In genomic region chr6:31541658-31542521, GRCh38 we compare ENCODE assay signal across 1 cellular context.
TF ChIP-seq lines count a peak whose summit lies in the region.

DDX39B (minus strand) TSS chr6:31542003; CDS start chr6:31540532, 1,471 bp downstream.

TF ChIP-seq in WTC11, 78 proteins besides CTCF, POLR2A, EP300 and RAD21 (continued from another document and continues in another):
- TF ChIP-seq PRDM15 (CRISPR knock-in tag; IDR thresholded peaks at IDR 0.05) (no peak), FOXP1 (CRISPR knock-in tag; IDR thresholded peaks at IDR 0.05; ENCODE audit: borderline replicate concordance) (peak; percentile 37; the same call in 1 of the 2 replicates), FOXP4 (CRISPR knock-in tag; IDR thresholded peaks at IDR 0.05) (peak; percentile 55; the same call in 1 of the 2 replicates), SOX15 (CRISPR knock-in tag; IDR thresholded peaks at IDR 0.05) (no peak), CDX4 (CRISPR knock-in tag; IDR thresholded peaks at IDR 0.05; ENCODE audit: borderline replicate concordance) (no peak), ZNF423 (CRISPR knock-in tag; IDR thresholded peaks at IDR 0.05) (no peak), E2F4 (CRISPR knock-in tag; IDR thresholded peaks at IDR 0.05; ENCODE audit: borderline replicate concordance, low read depth) (no peak), TEAD1 (CRISPR knock-in tag; IDR thresholded peaks at IDR 0.05) (0 out of 2 replicates have a peak, but pooled peaks have one; percentile 46), ZNF512 (CRISPR knock-in tag; IDR thresholded peaks at IDR 0.05; ENCODE audit: borderline replicate concordance) (no peak), ZNF425 (CRISPR knock-in tag; conservative IDR thresholded peaks at IDR 0.05) (no peak), E2F1 (CRISPR knock-in tag; IDR thresholded peaks at IDR 0.05) (no peak; the same call in 1 of the 2 replicates), E2F5 (CRISPR knock-in tag; IDR thresholded peaks at IDR 0.05) (peak; percentile 78; the same call in 1 of the 2 replicates), MAX (CRISPR knock-in tag; IDR thresholded peaks at IDR 0.05) (peak; percentile 79), STAT6 (CRISPR knock-in tag; conservative IDR thresholded peaks at IDR 0.05; ENCODE audit: low read depth) (no peak), AR (CRISPR knock-in tag; IDR thresholded peaks at IDR 0.05) (peak; percentile 51; the same call in 1 of the 2 replicates), CREB1 (CRISPR knock-in tag; IDR thresholded peaks at IDR 0.05) (no peak; the same call in 1 of the 2 replicates), MLX (CRISPR knock-in tag; IDR thresholded peaks at IDR 0.05) (no peak), ARID4B (CRISPR knock-in tag; IDR thresholded peaks at IDR 0.05; ENCODE audit: borderline replicate concordance) (peak; percentile 50; the same call in 1 of the 2 replicates)
